1 cellular context compared by ENCODE assay signal in the genomic region with DNA sequence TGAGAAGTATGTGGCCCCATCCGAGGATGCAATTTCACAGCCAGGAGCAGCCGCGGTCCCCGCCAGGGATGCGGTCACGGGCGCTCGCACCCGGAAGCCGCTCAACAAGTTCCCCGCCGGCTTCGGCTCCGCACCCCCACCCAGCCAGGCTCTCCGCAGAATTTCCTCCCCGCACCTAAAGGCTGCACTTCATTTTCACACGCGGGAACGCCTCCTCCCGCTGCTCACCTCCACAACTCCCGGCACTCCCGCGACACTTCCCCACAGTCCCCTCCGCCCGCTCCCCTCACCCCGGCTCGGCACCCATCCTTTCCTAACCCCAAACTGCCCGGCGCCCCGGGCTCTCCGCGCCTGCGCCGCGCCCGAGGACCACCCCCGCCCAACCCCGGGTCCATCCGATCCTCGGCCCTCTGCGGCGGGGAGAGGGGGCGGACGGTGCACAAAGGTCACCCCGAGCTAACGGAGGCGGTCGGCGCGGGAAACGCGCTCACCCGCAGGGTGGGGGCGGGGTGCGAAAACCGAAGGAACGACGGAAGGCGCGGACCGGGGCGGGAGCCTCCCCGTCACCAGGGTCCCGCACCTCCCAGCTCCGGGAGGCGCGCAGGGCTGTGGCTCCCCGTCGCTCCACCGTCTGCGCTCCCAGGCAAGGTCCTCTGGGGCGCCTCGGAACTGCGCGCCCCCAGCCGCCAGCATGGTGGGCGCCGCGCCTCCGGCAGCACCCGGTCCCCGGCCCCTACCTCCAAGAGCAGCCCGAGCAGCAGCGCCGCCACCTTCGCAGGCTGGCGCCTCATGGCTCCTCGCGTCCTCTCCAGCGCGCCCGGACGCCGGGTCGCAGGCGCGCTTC.
TF ChIP-seq lines count a peak whose summit lies in the region.

No MANE protein-coding gene starts in this region.

TF ChIP-seq in SK-N-SH, 30 proteins besides CTCF, POLR2A, EP300 and RAD21 (continued from another document):
- TF ChIP-seq, protein P1, sequence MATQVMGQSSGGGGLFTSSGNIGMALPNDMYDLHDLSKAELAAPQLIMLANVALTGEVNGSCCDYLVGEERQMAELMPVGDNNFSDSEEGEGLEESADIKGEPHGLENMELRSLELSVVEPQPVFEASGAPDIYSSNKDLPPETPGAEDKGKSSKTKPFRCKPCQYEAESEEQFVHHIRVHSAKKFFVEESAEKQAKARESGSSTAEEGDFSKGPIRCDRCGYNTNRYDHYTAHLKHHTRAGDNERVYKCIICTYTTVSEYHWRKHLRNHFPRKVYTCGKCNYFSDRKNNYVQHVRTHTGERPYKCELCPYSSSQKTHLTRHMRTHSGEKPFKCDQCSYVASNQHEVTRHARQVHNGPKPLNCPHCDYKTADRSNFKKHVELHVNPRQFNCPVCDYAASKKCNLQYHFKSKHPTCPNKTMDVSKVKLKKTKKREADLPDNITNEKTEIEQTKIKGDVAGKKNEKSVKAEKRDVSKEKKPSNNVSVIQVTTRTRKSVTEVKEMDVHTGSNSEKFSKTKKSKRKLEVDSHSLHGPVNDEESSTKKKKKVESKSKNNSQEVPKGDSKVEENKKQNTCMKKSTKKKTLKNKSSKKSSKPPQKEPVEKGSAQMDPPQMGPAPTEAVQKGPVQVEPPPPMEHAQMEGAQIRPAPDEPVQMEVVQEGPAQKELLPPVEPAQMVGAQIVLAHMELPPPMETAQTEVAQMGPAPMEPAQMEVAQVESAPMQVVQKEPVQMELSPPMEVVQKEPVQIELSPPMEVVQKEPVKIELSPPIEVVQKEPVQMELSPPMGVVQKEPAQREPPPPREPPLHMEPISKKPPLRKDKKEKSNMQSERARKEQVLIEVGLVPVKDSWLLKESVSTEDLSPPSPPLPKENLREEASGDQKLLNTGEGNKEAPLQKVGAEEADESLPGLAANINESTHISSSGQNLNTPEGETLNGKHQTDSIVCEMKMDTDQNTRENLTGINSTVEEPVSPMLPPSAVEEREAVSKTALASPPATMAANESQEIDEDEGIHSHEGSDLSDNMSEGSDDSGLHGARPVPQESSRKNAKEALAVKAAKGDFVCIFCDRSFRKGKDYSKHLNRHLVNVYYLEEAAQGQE (IDR thresholded peaks at IDR 0.05; ENCODE audit: low read depth, low read length) = no peak
- TF ChIP-seq MXI1 (IDR thresholded peaks at IDR 0.05; ENCODE audit: low read depth, low read length) = peak; percentile 46; the same call in 1 of the 2 replicates
- peak; percentile 64 for TF ChIP-seq NRF1 (IDR thresholded peaks at IDR 0.05; ENCODE audit: low read depth, low read length)
- TF ChIP-seq YY1 (IDR thresholded peaks at IDR 0.05; ENCODE audit: low read depth) = 0 out of 2 replicates have a peak, but pooled peaks have one; percentile 10
